In the genomic region with DNA sequence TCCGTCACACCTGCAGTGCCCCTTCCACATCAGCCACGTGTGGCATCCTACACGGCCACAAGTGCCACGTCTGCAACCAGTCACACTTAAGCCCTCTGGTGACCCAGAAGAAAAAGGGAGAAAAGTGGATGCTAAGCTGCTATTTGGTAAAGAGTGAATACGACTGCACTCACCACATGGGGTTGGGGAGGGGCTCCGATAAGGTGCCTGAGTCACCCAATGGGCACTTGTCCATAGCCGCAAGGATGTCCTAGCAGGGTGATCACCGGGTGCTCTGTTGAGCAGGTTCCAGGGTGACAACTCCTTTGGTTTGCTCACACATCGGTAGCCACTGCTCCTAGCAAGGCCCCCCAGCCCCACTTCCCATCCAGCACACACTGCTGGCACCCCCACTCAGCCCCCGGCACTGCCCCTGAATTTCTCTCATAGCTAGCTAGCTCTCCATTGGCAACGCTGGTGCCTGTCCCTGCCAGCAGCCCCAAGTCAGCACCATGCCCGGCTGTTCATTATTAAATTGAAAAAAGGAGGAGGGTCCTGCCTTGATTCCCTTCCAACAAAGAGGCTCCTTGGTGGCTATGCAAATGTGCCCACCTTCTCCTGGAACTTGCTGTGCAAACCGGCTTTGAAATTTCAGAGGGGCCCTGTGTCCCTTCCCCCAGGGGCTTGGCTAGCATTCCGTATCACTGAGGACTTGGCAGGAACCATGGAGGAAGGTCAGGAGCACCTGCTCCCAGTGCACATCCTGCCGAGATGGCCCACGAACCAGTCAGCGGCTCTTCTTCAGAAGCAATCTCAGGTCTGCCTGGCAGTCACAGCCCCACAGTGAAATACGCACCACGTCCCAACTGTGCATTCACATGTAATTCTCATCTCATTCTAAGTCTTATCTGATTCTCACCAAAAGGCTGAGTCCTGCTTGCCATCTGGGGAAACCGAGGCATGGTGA, we compare ENCODE assay signal across 23 cellular contexts.
"Had no signal": no experiment of that assay in that cellular context is flagged by ENCODE, and none has a peak within 500 bp of the region (broad histone marks: within the 10 kb centered on the region; RNA-seq: fewer than 3 reads in every experiment).

No MANE protein-coding gene starts in this region.

- H3K27ac Mint-ChIP-seq: activated CD8-positive, alpha-beta T cell treated with anti-CD3 and anti-CD28 coated beads, Interleukin-2, amount 10 ng/mL, durations not matched to agents 7 days and 5 days; activated T-helper 1 cell treated with anti-CD3 and anti-CD28 coated beads, Interleukin-12 subunit alpha, Interleukin-12 subunit beta, Interleukin-2, Interleukin-4 antibody, amounts not matched to agents 30 ng/mL and 10 ng/mL and 1 ng/mL, durations not matched to agents 14 hours and 24 hours and 36 hours; immature natural killer cell; natural killer cell treated with Interleukin-12 subunit alpha and Interleukin-12 subunit beta and Interleukin-15 and Interleukin-18, amount 100 ng/mL, for 72 hours; stimulated activated naive B cell treated with anti-CD40 and anti-IgM and Interleukin-4, amounts not matched to agents 10 μg/mL and 1 μg/mL and 100 μg/mL, for 72 hours had no signal

- ATAC-seq: activated CD8-positive, alpha-beta T cell treated with anti-CD3 and anti-CD28 coated beads, Interleukin-2, amount 10 ng/mL, durations not matched to agents 7 days and 5 days; natural killer cell treated with Interleukin-12 subunit alpha and Interleukin-12 subunit beta and Interleukin-15 and Interleukin-18, amount 100 ng/mL, for 72 hours; stimulated activated naive B cell treated with anti-CD40 and anti-IgM and Interleukin-4, amounts not matched to agents 10 μg/mL and 1 μg/mL and 100 μg/mL, for 72 hours had no signal

- H3K27me3 ChIP-seq: sigmoid colon, testis, vagina had no signal

- H3K4me3 ChIP-seq: breast epithelium, sigmoid colon, testis, vagina had no signal

- H3K36me3 ChIP-seq: breast epithelium, sigmoid colon, vagina, WERI-Rb-1 had no signal

- H3K4me1 Mint-ChIP-seq: central memory CD8-positive, alpha-beta T cell; immature natural killer cell; stimulated activated naive B cell treated with anti-CD40 and anti-IgM and Interleukin-4, amounts not matched to agents 10 μg/mL and 1 μg/mL and 100 μg/mL, for 72 hours had no signal

- DNase-seq: activated CD4-positive, alpha-beta T cell treated with anti-CD3 and anti-CD28 coated beads for 1 hour; activated CD4-positive, alpha-beta T cell treated with anti-CD3 and anti-CD28 coated beads, Interleukin-2, amount 50 U/mL, for 1 hour; activated CD8-positive, alpha-beta T cell treated with anti-CD3 and anti-CD28 coated beads, Interleukin-2, amount 10 ng/mL, durations not matched to agents 7 days and 5 days; activated gamma-delta T cell; activated naive CD4-positive, alpha-beta T cell treated with anti-CD3 and anti-CD28 coated beads, Interleukin-2, amount 50 U/mL, for 16 hours; aorta; effector CD4-positive, alpha-beta T cell; foreskin fibroblast; immature natural killer cell; midbrain; sigmoid colon; stimulated activated CD4-positive, alpha-beta T cell treated with anti-CD3 and anti-CD28 coated beads, Interleukin-2, amount 100 ng/mL, for 48 hours; stimulated activated CD8-positive, alpha-beta memory T cell treated with anti-CD3 and anti-CD28 coated beads, Interleukin-4, amount 100 ng/mL, for 48 hours; stimulated activated naive B cell treated with anti-CD40 and anti-IgM and Interleukin-4, amounts not matched to agents 10 μg/mL and 1 μg/mL and 100 μg/mL, for 72 hours; testis; WERI-Rb-1 had no signal

- H3K4me3 Mint-ChIP-seq: activated CD8-positive, alpha-beta T cell treated with anti-CD3 and anti-CD28 coated beads, Interleukin-2, amount 10 ng/mL, durations not matched to agents 7 days and 5 days; activated T-helper 1 cell treated with anti-CD3 and anti-CD28 coated beads, Interleukin-12 subunit alpha, Interleukin-12 subunit beta, Interleukin-2, Interleukin-4 antibody, amounts not matched to agents 30 ng/mL and 10 ng/mL and 1 ng/mL, durations not matched to agents 14 hours and 24 hours and 36 hours; central memory CD8-positive, alpha-beta T cell; immature natural killer cell; natural killer cell treated with Interleukin-12 subunit alpha and Interleukin-12 subunit beta and Interleukin-15 and Interleukin-18, amount 100 ng/mL, for 72 hours; stimulated activated naive B cell treated with anti-CD40 and anti-IgM and Interleukin-4, amounts not matched to agents 10 μg/mL and 1 μg/mL and 100 μg/mL, for 72 hours had no signal

- H3K9me3 ChIP-seq: breast epithelium, sigmoid colon, testis, vagina had no signal

- H3K27ac ChIP-seq: breast epithelium, testis, WERI-Rb-1 had no signal

- H3K4me1 ChIP-seq: breast epithelium had no signal

- H3K9me3 Mint-ChIP-seq: activated T-helper 1 cell treated with anti-CD3 and anti-CD28 coated beads, Interleukin-12 subunit alpha, Interleukin-12 subunit beta, Interleukin-2, Interleukin-4 antibody, amounts not matched to agents 30 ng/mL and 10 ng/mL and 1 ng/mL, durations not matched to agents 14 hours and 24 hours and 36 hours; central memory CD8-positive, alpha-beta T cell; immature natural killer cell; natural killer cell treated with Interleukin-12 subunit alpha and Interleukin-12 subunit beta and Interleukin-15 and Interleukin-18, amount 100 ng/mL, for 72 hours; stimulated activated naive B cell treated with anti-CD40 and anti-IgM and Interleukin-4, amounts not matched to agents 10 μg/mL and 1 μg/mL and 100 μg/mL, for 72 hours; type B pancreatic cell had no signal

- FAIRE-seq: endometrium had no signal

- H3K36me3 Mint-ChIP-seq: immature natural killer cell; natural killer cell treated with Interleukin-12 subunit alpha and Interleukin-12 subunit beta and Interleukin-15 and Interleukin-18, amount 100 ng/mL, for 72 hours; stimulated activated naive B cell treated with anti-CD40 and anti-IgM and Interleukin-4, amounts not matched to agents 10 μg/mL and 1 μg/mL and 100 μg/mL, for 72 hours; type B pancreatic cell had no signal
